In genomic region chr4:151830168-151830567, GRCh38 we compare ENCODE assay signal across 29 cellular contexts.
"Had no signal": no experiment of that assay in that cellular context is flagged by ENCODE, and none has a peak within 500 bp of the region (broad histone marks: within the 10 kb centered on the region; RNA-seq: fewer than 3 reads in every experiment).

No MANE protein-coding gene starts in this region.

- H3K36me3 Mint-ChIP-seq: immature natural killer cell; mesothelial cell of epicardium; naive B cell; natural killer cell; stimulated activated naive B cell treated with anti-CD40 and anti-IgM and Interleukin-4, amounts not matched to agents 10 μg/mL and 1 μg/mL and 100 μg/mL, for 72 hours had no signal

- H3K4me1 ChIP-seq: left lung, prostate gland, stomach, testis, thyroid gland, transverse colon, upper lobe of left lung, vagina had no signal

- DNase-seq: hypothalamus; immature natural killer cell; kidney; left colon; left lung; mesendoderm; naive B cell; natural killer cell; ovary; posterior cingulate gyrus; retina; right cardiac atrium; stimulated activated CD4-positive, alpha-beta T cell treated with anti-CD3 and anti-CD28 coated beads, Interleukin-12 subunit alpha, Interleukin-12 subunit beta, amount 100 ng/mL, for 4 hours; stimulated activated CD4-positive, alpha-beta T cell treated with anti-CD3 and anti-CD28 coated beads, Interleukin-15, amount 100 ng/mL, for 24 hours; stimulated activated CD4-positive, alpha-beta T cell treated with anti-CD3 and anti-CD28 coated beads, Interleukin-2, amount 100 ng/mL, for 24 hours; stimulated activated CD4-positive, alpha-beta T cell treated with anti-CD3 and anti-CD28 coated beads, Interleukin-4, amount 100 ng/mL, for 1 hour; stimulated activated naive B cell treated with anti-CD40 and anti-IgM and Interleukin-4, amounts not matched to agents 10 μg/mL and 1 μg/mL and 100 μg/mL, for 72 hours; stimulated activated naive CD8-positive, alpha-beta T cell treated with anti-CD3 and anti-CD28 coated beads, Interleukin-15, Interleukin-2, amounts not matched to agents 100 U/mL and 50 U/mL, for 24 hours; stomach; testis; thyroid gland; transverse colon; upper lobe of left lung had no signal

- H3K4me1 Mint-ChIP-seq: immature natural killer cell; mesothelial cell of epicardium; naive B cell; natural killer cell; stimulated activated naive B cell treated with anti-CD40 and anti-IgM and Interleukin-4, amounts not matched to agents 10 μg/mL and 1 μg/mL and 100 μg/mL, for 72 hours had no signal

- H3K9me3 Mint-ChIP-seq: immature natural killer cell; naive B cell; natural killer cell; stimulated activated naive B cell treated with anti-CD40 and anti-IgM and Interleukin-4, amounts not matched to agents 10 μg/mL and 1 μg/mL and 100 μg/mL, for 72 hours had no signal

- H3K27me3 ChIP-seq: left lung, ovary, stomach, testis, thyroid gland, transverse colon, upper lobe of left lung, vagina had no signal

- H3K4me3 Mint-ChIP-seq: immature natural killer cell; mesothelial cell of epicardium; naive B cell; natural killer cell; stimulated activated naive B cell treated with anti-CD40 and anti-IgM and Interleukin-4, amounts not matched to agents 10 μg/mL and 1 μg/mL and 100 μg/mL, for 72 hours had no signal

- H3K36me3 ChIP-seq: left lung, ovary, prostate gland, stomach, thyroid gland, transverse colon, upper lobe of left lung, vagina had no signal

- ATAC-seq: left colon; left lung; natural killer cell; right cardiac atrium; sciatic nerve; stimulated activated naive B cell treated with anti-CD40 and anti-IgM and Interleukin-4, amounts not matched to agents 10 μg/mL and 1 μg/mL and 100 μg/mL, for 72 hours; stimulated activated naive CD8-positive, alpha-beta T cell treated with anti-CD3 and anti-CD28 coated beads, Interleukin-15, Interleukin-2, amounts not matched to agents 100 U/mL and 50 U/mL, for 24 hours had no signal

- H3K27me3 Mint-ChIP-seq: naive B cell; stimulated activated naive B cell treated with anti-CD40 and anti-IgM and Interleukin-4, amounts not matched to agents 10 μg/mL and 1 μg/mL and 100 μg/mL, for 72 hours had no signal

- H3K27ac Mint-ChIP-seq: immature natural killer cell; mesothelial cell of epicardium; naive B cell; natural killer cell; stimulated activated naive B cell treated with anti-CD40 and anti-IgM and Interleukin-4, amounts not matched to agents 10 μg/mL and 1 μg/mL and 100 μg/mL, for 72 hours had no signal

- H3K4me3 ChIP-seq: left lung, lung, ovary, prostate gland, skin epidermis, stomach, testis, thyroid gland, transverse colon, upper lobe of left lung, vagina had no signal

- H3K9me3 ChIP-seq: ovary, prostate gland, testis, thyroid gland, transverse colon, upper lobe of left lung, vagina had no signal

- H3K27ac ChIP-seq: left lung, ovary, prostate gland, skin epidermis, stomach, testis, thyroid gland, transverse colon, upper lobe of left lung, vagina had no signal
